Comparison of ENCODE assay signal across 20 cellular contexts in the genomic region with DNA sequence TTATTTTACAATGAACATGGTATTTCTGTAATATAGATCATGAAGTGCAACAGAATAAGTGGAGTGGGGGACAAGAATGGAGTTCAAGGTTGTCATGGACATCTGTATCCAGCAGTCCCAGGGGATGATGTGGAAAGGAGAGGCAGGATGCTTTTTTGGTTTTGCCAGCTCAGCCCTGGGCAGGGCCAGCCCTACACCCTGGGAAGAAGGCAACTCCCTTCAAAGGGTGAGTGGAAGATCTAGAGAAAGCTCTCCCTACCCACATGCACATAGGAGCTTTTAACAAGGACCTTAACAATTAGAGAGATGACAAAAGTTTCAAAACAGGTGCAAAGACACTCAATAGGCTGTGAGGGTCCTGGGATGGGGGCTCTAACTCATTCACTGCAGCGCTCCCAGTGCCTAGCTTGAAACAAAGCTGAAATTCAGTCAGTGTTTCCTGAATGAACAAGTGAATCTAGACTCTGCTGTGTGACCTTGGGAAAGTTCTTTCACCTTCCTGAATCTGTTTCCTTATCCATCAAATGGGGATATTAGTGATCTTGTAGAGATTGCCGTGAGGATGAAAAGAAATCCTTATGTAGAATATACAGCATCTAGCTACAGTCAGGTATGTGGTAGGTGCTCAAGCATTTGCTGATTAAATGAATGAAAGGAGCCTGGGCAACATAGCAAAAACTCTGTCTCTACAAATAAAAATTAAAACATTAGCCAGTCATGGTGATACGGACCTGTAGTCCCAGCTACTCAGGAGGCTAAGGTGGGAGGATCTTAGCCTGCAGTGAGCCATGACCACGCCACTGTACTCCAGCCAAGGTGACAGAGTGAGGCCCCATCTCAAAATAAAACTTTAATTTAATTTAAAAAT. TPM values are rescaled to one million over a fixed set of nuclear protein-coding genes. Genes with fewer than 3 reads are reported as not detected.
DNase-seq lines count a peak whose midpoint lies in the region; ATAC-seq and TF ChIP-seq lines count a peak whose summit lies in the region.
"Had no signal": no experiment of that assay in that cellular context is flagged by ENCODE, and none has a peak within 500 bp of the region (broad histone marks: within the 10 kb centered on the region; RNA-seq: fewer than 3 reads in every experiment).

No MANE protein-coding gene starts in this region.

- no peak for ATAC-seq in natural killer cell treated with Interleukin-12 subunit alpha and Interleukin-12 subunit beta and Interleukin-15 and Interleukin-18, amount 100 ng/mL, for 72 hours
- ATAC-seq in natural killer cell = no peak
- no peak for ATAC-seq in aorta (ENCODE audit: low FRiP score)
- ATAC-seq in left lobe of liver = no peak
- ATAC-seq in HG02571 (IDR thresholded peaks at IDR 0.05; ENCODE audit: unreplicated experiment) = no peak
- ATAC-seq in Right ventricle myocardium superior (ENCODE audit: poor library complexity) = no peak
- ATAC-seq: left ventricle myocardium superior, sciatic nerve had no signal

- peaks cover 68 to 71% of the 10 kb centered on the region in 2 donors for H3K4me1 Mint-ChIP-seq in natural killer cell treated with Interleukin-12 subunit alpha and Interleukin-12 subunit beta and Interleukin-15 and Interleukin-18, amount 100 ng/mL, for 72 hours (ENCODE audit: low read depth in 2 of 2)
- peaks cover 0 to 11% of the 10 kb centered on the region in 2 donors for H3K4me1 Mint-ChIP-seq in natural killer cell
- peaks cover 16% of the 10 kb centered on the region for H3K4me1 Mint-ChIP-seq in MCF 10A (ENCODE audit: insufficient read depth, unreplicated experiment)

- H4K8ac ChIP-seq in mesenchymal stem cell (ENCODE audit: low read length) = no peak overlapping the region

- no peak overlapping the region for H2AK5ac ChIP-seq in mesenchymal stem cell (ENCODE audit: low read length, severe bottlenecking)

- H3K27me3 ChIP-seq in mesenchymal stem cell (ENCODE audit: control insufficient read depth in 1 of 2, insufficient read depth in 1 of 2, low read length in 2 of 2) (no peaks in the 10 kb centered on the region), aorta (ENCODE audit: control insufficient read depth in 1 of 2, insufficient read depth in 2 of 2, low read length in 1 of 2) (no peaks in the 10 kb centered on the region)

- BruUV-seq in MCF 10A (replicated peaks; lab: Mats Ljungman, UMichigan) = no TSS peak

- H3K14ac ChIP-seq in mesenchymal stem cell (ENCODE audit: low read length in 2 of 2) = no peak overlapping the region

- CTCF ChIA-PET in MCF 10A (lab: Yijun Ruan, JAX) = interaction anchor here (0.7 to 6.3 kb wide), 9 partner anchors 12 to 1134 kb away, joined by 3 to 57 read pairs (median 4); partner anchors contain the start of gene BHLHE40

- POLR2A ChIA-PET in MCF 10A (lab: Yijun Ruan, JAX) = interaction anchor here (2.0 to 6.1 kb wide), 4 partner anchors 11 to 258 kb away, joined by 5 to 137 read pairs (median 25); partner anchors contain the start of gene BHLHE40

- no peak overlapping the region for H2BK12ac ChIP-seq in mesenchymal stem cell (ENCODE audit: low read length in 2 of 2)

- no peak for TF ChIP-seq CTCF in natural killer cell (IDR thresholded peaks at IDR 0.05)
- no peak for TF ChIP-seq CTCF in MCF 10A (IDR thresholded peaks at IDR 0.05; ENCODE audit: unreplicated experiment)

- no peaks in the 10 kb centered on the region for H3K79me1 ChIP-seq in mesenchymal stem cell (replicated peaks; ENCODE audit: low read length, poor library complexity, severe bottlenecking)

- H3K4me2 ChIP-seq in mesenchymal stem cell (ENCODE audit: low read length, poor library complexity, severe bottlenecking) = no peak overlapping the region

- no peak overlapping the region for H3K18ac ChIP-seq in mesenchymal stem cell (ENCODE audit: low read depth in 1 of 2, low read length in 2 of 2)

- H2BK5ac ChIP-seq in mesenchymal stem cell (ENCODE audit: low read depth, low read length, poor library complexity, severe bottlenecking) = no peak overlapping the region

- 93% methylated on average over 3 of the region's 4 CpGs for WGBS in mesenchymal stem cell
- WGBS in aorta, 2 donors = 92 to 95% methylated on average over 4 of the region's 4 CpGs

- H2BK120ac ChIP-seq in mesenchymal stem cell (ENCODE audit: low read depth, low read length) = no peak overlapping the region

- H3K4me3 Mint-ChIP-seq in natural killer cell treated with Interleukin-12 subunit alpha and Interleukin-12 subunit beta and Interleukin-15 and Interleukin-18, amount 100 ng/mL, for 72 hours = peak overlapping the region; percentile 2
- H3K4me3 Mint-ChIP-seq in natural killer cell = no peak overlapping the region
- H3K4me3 Mint-ChIP-seq in MCF 10A (ENCODE audit: unreplicated experiment) = no peak overlapping the region
- H3K4me3 Mint-ChIP-seq: H9 had no signal

- peak overlapping the region; percentile 80 to 92 for H3K27ac Mint-ChIP-seq in natural killer cell treated with Interleukin-12 subunit alpha and Interleukin-12 subunit beta and Interleukin-15 and Interleukin-18, amount 100 ng/mL, for 72 hours
- H3K27ac Mint-ChIP-seq in natural killer cell = no peak overlapping the region
- H3K27ac Mint-ChIP-seq in MCF 10A (ENCODE audit: low read depth, unreplicated experiment) = peak overlapping the region; percentile 89
- H3K27ac Mint-ChIP-seq: H9 had no signal

- H3K27ac ChIP-seq in mesenchymal stem cell (ENCODE audit: low read length, poor library complexity, severe bottlenecking) = no peak overlapping the region
- H3K27ac ChIP-seq in aorta (ENCODE audit: low read depth in 1 of 2, low read length in 2 of 2) = peak overlapping the region; percentile 7 to 48
- H3K27ac ChIP-seq: HL-60 had no signal

- peak overlapping the region; percentile 31 for H3K9ac ChIP-seq in mesenchymal stem cell (ENCODE audit: low read length)

- H4K91ac ChIP-seq in mesenchymal stem cell (ENCODE audit: low read length) = no peak overlapping the region

- H2AFZ ChIP-seq in mesenchymal stem cell (ENCODE audit: low read depth, low read length) = no peak overlapping the region

- H3K27me3 Mint-ChIP-seq in natural killer cell treated with Interleukin-12 subunit alpha and Interleukin-12 subunit beta and Interleukin-15 and Interleukin-18, amount 100 ng/mL, for 72 hours = no peaks in the 10 kb centered on the region
- H3K27me3 Mint-ChIP-seq in natural killer cell (ENCODE audit: low read depth in 2 of 2) (no peaks in the 10 kb centered on the region), MCF 10A (ENCODE audit: insufficient read depth, unreplicated experiment) (no peaks in the 10 kb centered on the region)

- H3K36me3 Mint-ChIP-seq in natural killer cell treated with Interleukin-12 subunit alpha and Interleukin-12 subunit beta and Interleukin-15 and Interleukin-18, amount 100 ng/mL, for 72 hours = peaks cover 4% of the 10 kb centered on the region
- H3K36me3 Mint-ChIP-seq in natural killer cell (no peaks in the 10 kb centered on the region), MCF 10A (ENCODE audit: insufficient read depth, unreplicated experiment) (no peaks in the 10 kb centered on the region)

- intact Hi-C loops in natural killer cell (cut with micrococcal nuclease) = no loop called here
- intact Hi-C loops in MCF 10A (cut with micrococcal nuclease) = no loop called here
- intact Hi-C loops in aorta (cut with DNase I) = loop anchor here (2.0 kb wide), 2 partner anchors 27 to 29 kb away; no protein-coding TSS in a partner anchor
- intact Hi-C loops in Right ventricle myocardium superior (cut with DNase I) = no loop called here

- H3K36me3 ChIP-seq in mesenchymal stem cell (ENCODE audit: control insufficient read depth in 1 of 2, insufficient read depth in 2 of 2, low read depth in 1 of 2, low read length in 2 of 2) (no peaks in the 10 kb centered on the region), aorta (ENCODE audit: control insufficient read depth in 1 of 2, insufficient read depth in 2 of 2, low read length in 1 of 2) (no peaks in the 10 kb centered on the region)

- H3K4me3 ChIP-seq in mesenchymal stem cell (ENCODE audit: insufficient read depth in 1 of 2, low read depth in 1 of 2, low read length in 2 of 2) (no peak overlapping the region), aorta (ENCODE audit: low read length in 2 of 2) (no peak overlapping the region)

- no peaks in the 10 kb centered on the region for H3K9me3 Mint-ChIP-seq in natural killer cell treated with Interleukin-12 subunit alpha and Interleukin-12 subunit beta and Interleukin-15 and Interleukin-18, amount 100 ng/mL, for 72 hours
- H3K9me3 Mint-ChIP-seq in natural killer cell = no peaks in the 10 kb centered on the region
- H3K9me3 Mint-ChIP-seq in MCF 10A (ENCODE audit: unreplicated experiment) = no peaks in the 10 kb centered on the region
- H3K9me3 Mint-ChIP-seq: H9 had no signal

- H3K23ac ChIP-seq in mesenchymal stem cell (ENCODE audit: low read length in 2 of 2) = no peak overlapping the region

- no peak overlapping the region for H2BK15ac ChIP-seq in mesenchymal stem cell (ENCODE audit: low read depth, poor library complexity, severe bottlenecking)

- H3K4ac ChIP-seq in mesenchymal stem cell (ENCODE audit: low read depth in 1 of 2, low read length in 2 of 2) = no peak overlapping the region

- DNase-seq in natural killer cell treated with Interleukin-12 subunit alpha and Interleukin-12 subunit beta and Interleukin-15 and Interleukin-18, amount 100 ng/mL, for 72 hours (ENCODE audit: low spot score) = no peak
- no peak for DNase-seq in natural killer cell
- DNase-seq in MCF 10A (ENCODE audit: unreplicated experiment) = no peak
- no peak for DNase-seq in mesenchymal stem cell
- no peak for DNase-seq in aorta
- DNase-seq in left lobe of liver (ENCODE audit: low spot score) = no peak
- no peak for DNase-seq in Right ventricle myocardium superior
- DNase-seq: activated CD4-positive, alpha-beta T cell treated with anti-CD3 and anti-CD28 coated beads, Interleukin-2, amount 50 U/mL, for 48 hours; Calu3; H9; hypothalamus; Kasumi-1; left ventricle myocardium superior; NCI-H1694 treated with DMSO at 0.1 percent for 48 hours; NCI-H524 treated with DMSO at 0.1 percent for 48 hours; RPMI8226 had no signal

- H3K4me1 ChIP-seq in mesenchymal stem cell (ENCODE audit: control insufficient read depth, insufficient read depth, low read depth, low read length) (peaks cover 16% of the 10 kb centered on the region), aorta (ENCODE audit: control insufficient read depth in 1 of 2, insufficient read depth in 2 of 2, low read length in 2 of 2) (no peaks in the 10 kb centered on the region)

- H3K9me3 ChIP-seq in mesenchymal stem cell (ENCODE audit: control insufficient read depth, low read length) (no peaks in the 10 kb centered on the region), aorta (ENCODE audit: control insufficient read depth, low read length) (no peaks in the 10 kb centered on the region)

RNA-seq across cellular contexts. Expression of gene BHLHE40, which starts 14.3 kb away (rescaled TPM):
- total RNA-seq in natural killer cell treated with Interleukin-12 subunit alpha and Interleukin-12 subunit beta and Interleukin-15 and Interleukin-18, amount 100 ng/mL, for 72 hours = 100 to 1,000 TPM; 579 to 941 TPM
- total RNA-seq in natural killer cell (100 to 1,000 TPM; 512 to 725 (median 719) TPM), MCF 10A (2022) (16.8 and 27.9 TPM in 2 replicates), aorta (100 to 1,000 TPM in 1 of 2 donors, 10 to 100 TPM in 1; 90.1 to 181 TPM), left lobe of liver (26.4 TPM), Right ventricle myocardium superior (22.8 TPM)
- polyA plus RNA-seq in mesenchymal stem cell (2013, experiment 1 of 2) = 88.3 TPM
- polyA plus RNA-seq in mesenchymal stem cell (2013, experiment 2 of 2) = 79.7 TPM
- polyA plus RNA-seq in aorta = 10 to 100 TPM; 15.2 to 35.6 TPM
- polyA plus RNA-seq: neural cell had no signal

Comparison
In these comparisons a context has a peak if more than half of its experiments do, and no peak if none do; other contexts are left out.
1. H3K27ac Mint-ChIP-seq: peak in natural killer cell treated with Interleukin-12 subunit alpha and Interleukin-12 subunit beta and Interleukin-15 and Interleukin-18, amount 100 ng/mL, for 72 hours (2 of 2) and MCF 10A (single experiment); none in natural killer cell (0 of 2).
2. intact Hi-C loops: an anchor here in aorta (2.0 kb wide); none called in natural killer cell, MCF 10A and Right ventricle myocardium superior.